Comparison of ENCODE assay signal across 15 cellular contexts in genomic region chr13:100563779-100564178, GRCh38. TPM values are rescaled to one million over a fixed set of nuclear protein-coding genes. Genes with fewer than 3 reads are reported as not detected.
DNase-seq lines count a peak whose midpoint lies in the region; ATAC-seq and TF ChIP-seq lines count a peak whose summit lies in the region.
"Had no signal": no experiment of that assay in that cellular context is flagged by ENCODE, and none has a peak within 500 bp of the region (broad histone marks: within the 10 kb centered on the region; RNA-seq: fewer than 3 reads in every experiment).

No MANE protein-coding gene starts in this region.

- H3K4me1 ChIP-seq in right atrium auricular region (no peaks in the 10 kb centered on the region), endodermal cell (ENCODE audit: control insufficient read depth, insufficient read depth, low read length) (no peaks in the 10 kb centered on the region), suprapubic skin (peaks cover 9% of the 10 kb centered on the region)
- H3K4me1 ChIP-seq: BLaER1 treated with 17β-estradiol and CSF1 and Interleukin-3, amounts not matched to agents 10 nM and 100 nM had no signal

- intact Hi-C loops in left ventricle myocardium superior (cut with micrococcal nuclease), result no loop called here
- intact Hi-C loops in left colon (cut with DNase I, micrococcal nuclease), result no loop called here

- no peaks in the 10 kb centered on the region for H3K27me3 ChIP-seq in right atrium auricular region
- no peaks in the 10 kb centered on the region for H3K27me3 ChIP-seq in endodermal cell (ENCODE audit: control insufficient read depth, insufficient read depth, low read length, poor library complexity, severe bottlenecking)
- no peaks in the 10 kb centered on the region for H3K27me3 ChIP-seq in suprapubic skin
- H3K27me3 ChIP-seq: BLaER1 treated with 17β-estradiol and CSF1 and Interleukin-3, amounts not matched to agents 10 nM and 100 nM had no signal

- H3K9ac ChIP-seq in endodermal cell (ENCODE audit: extremely low read depth, low read length, poor library complexity, severe bottlenecking), result no peak overlapping the region
- H3K9ac ChIP-seq: BLaER1 treated with 17β-estradiol and CSF1 and Interleukin-3, amounts not matched to agents 10 nM and 100 nM had no signal

- 89 to 100% methylated on average over 3 to 7 of the region's 7 CpGs for WGBS in endodermal cell (ENCODE audit: insufficient coverage in 1 of 2, insufficient read length in 1 of 2), 2 experiments
- 92% methylated on average over 7 of the region's 7 CpGs for WGBS in suprapubic skin

- no peaks in the 10 kb centered on the region for H3K9me3 ChIP-seq in right atrium auricular region
- peaks cover 11% of the 10 kb centered on the region for H3K9me3 ChIP-seq in endodermal cell (ENCODE audit: control insufficient read depth, low read length)
- no peaks in the 10 kb centered on the region for H3K9me3 ChIP-seq in suprapubic skin

- DNase-seq in right atrium auricular region (ENCODE audit: low spot score) (peak; percentile 18), left ventricle myocardium superior (no peak), endodermal cell (peak; percentile 32), foreskin fibroblast (no peak), left colon (no peak), suprapubic skin (ENCODE audit: low spot score in 2 of 2) (no peak)
- DNase-seq in stimulated activated effector memory CD8-positive, alpha-beta T cell treated with anti-CD3 and anti-CD28 coated beads, Interleukin-12 subunit alpha, Interleukin-12 subunit beta, amount 100 ng/mL, for 72 hours (ENCODE audit: low spot score in 2 of 2), result no peak
- DNase-seq: 8988T; Calu3; CD8-positive, alpha-beta T cell; DMS79 treated with DMSO at 0.1 percent for 48 hours; GF-D8; GOT3; H9 had no signal

- ATAC-seq in left ventricle myocardium superior, result no peak
- ATAC-seq in stimulated activated effector memory CD8-positive, alpha-beta T cell treated with anti-CD3 and anti-CD28 coated beads, Interleukin-12 subunit alpha, Interleukin-12 subunit beta, amount 100 ng/mL, for 72 hours, result no peak
- ATAC-seq in left colon, result no peak
- ATAC-seq: CD8-positive, alpha-beta T cell had no signal

- TF ChIP-seq POLR2A in suprapubic skin (IDR thresholded peaks at IDR 0.05), result no peak

- peaks cover 2% of the 10 kb centered on the region for H3K4me1 Mint-ChIP-seq in endodermal cell
- peaks cover 14% of the 10 kb centered on the region for H3K4me1 Mint-ChIP-seq in stimulated activated effector memory CD8-positive, alpha-beta T cell treated with anti-CD3 and anti-CD28 coated beads, Interleukin-12 subunit alpha, Interleukin-12 subunit beta, amount 100 ng/mL, for 72 hours

- TF ChIP-seq CTCF in right atrium auricular region (IDR thresholded peaks at IDR 0.05), result no peak
- no peak for TF ChIP-seq CTCF in endodermal cell (conservative IDR thresholded peaks at IDR 0.05)
- no peak for TF ChIP-seq CTCF in foreskin fibroblast (IDR thresholded peaks at IDR 0.05; ENCODE audit: low read depth, low read length)
- no peak for TF ChIP-seq CTCF in suprapubic skin (IDR thresholded peaks at IDR 0.05)

- no peak overlapping the region for H3K27ac Mint-ChIP-seq in endodermal cell
- peak overlapping the region; percentile 21 for H3K27ac Mint-ChIP-seq in stimulated activated effector memory CD8-positive, alpha-beta T cell treated with anti-CD3 and anti-CD28 coated beads, Interleukin-12 subunit alpha, Interleukin-12 subunit beta, amount 100 ng/mL, for 72 hours
- H3K27ac Mint-ChIP-seq: CD8-positive, alpha-beta T cell; H9 had no signal

- H3K4me3 Mint-ChIP-seq in endodermal cell, result no peak overlapping the region
- no peak overlapping the region for H3K4me3 Mint-ChIP-seq in stimulated activated effector memory CD8-positive, alpha-beta T cell treated with anti-CD3 and anti-CD28 coated beads, Interleukin-12 subunit alpha, Interleukin-12 subunit beta, amount 100 ng/mL, for 72 hours
- H3K4me3 Mint-ChIP-seq: CD8-positive, alpha-beta T cell; H9 had no signal

- H3K27me3 Mint-ChIP-seq in endodermal cell (ENCODE audit: insufficient read depth), result no peaks in the 10 kb centered on the region

- H3K4me3 ChIP-seq in right atrium auricular region, result no peak overlapping the region
- H3K4me3 ChIP-seq in endodermal cell (ENCODE audit: low read length), result no peak overlapping the region
- H3K4me3 ChIP-seq in foreskin fibroblast (ENCODE audit: low read depth in 1 of 2, low read length in 2 of 2), result no peak overlapping the region
- no peak overlapping the region for H3K4me3 ChIP-seq in suprapubic skin
- H3K4me3 ChIP-seq: BLaER1 treated with 17β-estradiol and CSF1 and Interleukin-3, amounts not matched to agents 10 nM and 100 nM had no signal

- H3K27ac ChIP-seq in right atrium auricular region, result no peak overlapping the region
- H3K27ac ChIP-seq in endodermal cell (ENCODE audit: low read depth, low read length), result no peak overlapping the region
- no peak overlapping the region for H3K27ac ChIP-seq in suprapubic skin
- H3K27ac ChIP-seq: BLaER1 treated with 17β-estradiol and CSF1 and Interleukin-3, amounts not matched to agents 10 nM and 100 nM had no signal

- TF ChIP-seq EP300 in suprapubic skin (IDR thresholded peaks at IDR 0.05), result no peak

- H3K9me3 Mint-ChIP-seq in endodermal cell, result peaks cover 19% of the 10 kb centered on the region
- no peaks in the 10 kb centered on the region for H3K9me3 Mint-ChIP-seq in stimulated activated effector memory CD8-positive, alpha-beta T cell treated with anti-CD3 and anti-CD28 coated beads, Interleukin-12 subunit alpha, Interleukin-12 subunit beta, amount 100 ng/mL, for 72 hours
- H3K9me3 Mint-ChIP-seq: CD8-positive, alpha-beta T cell had no signal

- H3K36me3 ChIP-seq in right atrium auricular region, result no peaks in the 10 kb centered on the region
- H3K36me3 ChIP-seq in endodermal cell (ENCODE audit: control insufficient read depth, insufficient read depth, low read length), result no peaks in the 10 kb centered on the region
- no peaks in the 10 kb centered on the region for H3K36me3 ChIP-seq in suprapubic skin
- H3K36me3 ChIP-seq: BLaER1 treated with 17β-estradiol and CSF1 and Interleukin-3, amounts not matched to agents 10 nM and 100 nM had no signal

- H3K36me3 Mint-ChIP-seq in endodermal cell (ENCODE audit: low read depth), result peaks cover 7% of the 10 kb centered on the region
- no peaks in the 10 kb centered on the region for H3K36me3 Mint-ChIP-seq in stimulated activated effector memory CD8-positive, alpha-beta T cell treated with anti-CD3 and anti-CD28 coated beads, Interleukin-12 subunit alpha, Interleukin-12 subunit beta, amount 100 ng/mL, for 72 hours

RNA-seq across cellular contexts. Expression of gene GGACT, which starts 24.8 kb away (rescaled TPM):
- total RNA-seq in right atrium auricular region (1 to 10 TPM; 1.4 TPM), left ventricle myocardium superior (1.4 TPM), endodermal cell (1 to 10 TPM; 2.7 to 6.6 TPM), left colon (1 to 10 TPM; 8.3 to 9.8 TPM), suprapubic skin (1 to 10 TPM; 1.5 to 4.2 (median 3.6) TPM)
- polyA plus RNA-seq in endodermal cell (2013, experiment 1 of 2), result 5.0 TPM
- polyA plus RNA-seq in endodermal cell (2013, experiment 2 of 2), result 4.6 TPM

Comparison
In these comparisons a context has a peak if more than half of its experiments do, and no peak if none do; other contexts are left out.
1. DNase-seq: peak in right atrium auricular region (single experiment) and endodermal cell (single experiment); none in left ventricle myocardium superior (single experiment), stimulated activated effector memory CD8-positive, alpha-beta T cell treated with anti-CD3 and anti-CD28 coated beads, Interleukin-12 subunit alpha, Interleukin-12 subunit beta, amount 100 ng/mL, for 72 hours (0 of 2), foreskin fibroblast (0 of 2), left colon (0 of 2) and suprapubic skin (0 of 2).